In genomic region chrX:71128915-71129765, GRCh38 we compare ENCODE assay signal across 8 cellular contexts. TPM values are rescaled to one million over a fixed set of nuclear protein-coding genes. Genes with fewer than 3 reads are reported as not detected.
A peak's percentile ranks its signal among the peaks of the same experiment; 100 is the strongest.
DNase-seq lines count a peak whose midpoint lies in the region; ATAC-seq lines count a peak whose summit lies in the region.

No MANE protein-coding gene starts in this region.

- H3K4me3 ChIP-seq in H7 (ENCODE audit: insufficient read depth, low read depth, low read length): no peak overlapping the region
- no peak overlapping the region for H3K4me3 ChIP-seq in effector memory CD4-positive, alpha-beta T cell (ENCODE audit: insufficient read depth, low read depth, low read length, poor library complexity, severe bottlenecking)

- no peaks in the 10 kb centered on the region for H3K9me3 ChIP-seq in effector memory CD4-positive, alpha-beta T cell (ENCODE audit: control insufficient read depth, low read length)

- DNase-seq in DMS53 treated with DMSO at 0.1 percent for 48 hours (lab: John Stamatoyannopoulos, UW; ENCODE audit: unreplicated experiment): peak; percentile 30
- DNase-seq in H7: peak; percentile 69
- DNase-seq in NCI-H748 (lab: John Stamatoyannopoulos, UW; ENCODE audit: unreplicated experiment): peak; percentile 39
- DNase-seq in activated CD8-positive, alpha-beta memory T cell treated with anti-CD3 and anti-CD28 coated beads for 48 hours (ENCODE audit: low read depth in 2 of 3, low spot score in 2 of 3): peak in 2 of 3 experiments; percentile 43 to 55
- peak; percentile 57 to 63 (median 62) for DNase-seq in effector memory CD4-positive, alpha-beta T cell
- DNase-seq in midbrain (lab: John Stamatoyannopoulos, UW): peak; percentile 70
- peak; percentile 40 for DNase-seq in stimulated activated CD8-positive, alpha-beta memory T cell treated with anti-CD3 and anti-CD28 coated beads, Interleukin-7, amount 100 ng/mL, for 24 hours (ENCODE audit: low read depth)

- H3K27me3 ChIP-seq in H7 (ENCODE audit: control insufficient read depth, insufficient read depth, low read length): no peaks in the 10 kb centered on the region
- no peaks in the 10 kb centered on the region for H3K27me3 ChIP-seq in effector memory CD4-positive, alpha-beta T cell (replicated peaks; ENCODE audit: control insufficient read depth, insufficient read depth, low read length, poor library complexity, severe bottlenecking)

- peaks cover 10% of the 10 kb centered on the region for H3K36me3 ChIP-seq in H7 (replicated peaks; ENCODE audit: control insufficient read depth, insufficient read depth, low read length)
- H3K36me3 ChIP-seq in effector memory CD4-positive, alpha-beta T cell (ENCODE audit: control insufficient read depth, insufficient read depth, low read length): peaks cover 44% of the 10 kb centered on the region

- ATAC-seq in HG03469 (IDR thresholded peaks at IDR 0.05; ENCODE audit: unreplicated experiment): no peak

- peaks cover 8% of the 10 kb centered on the region for H3K4me1 ChIP-seq in effector memory CD4-positive, alpha-beta T cell (ENCODE audit: control insufficient read depth, insufficient read depth, low read length, poor library complexity, severe bottlenecking)

- no peak overlapping the region for H3K27ac ChIP-seq in effector memory CD4-positive, alpha-beta T cell (ENCODE audit: insufficient read depth, low read length, poor library complexity, severe bottlenecking)

RNA-seq across cellular contexts. Expression of gene MED12, which starts 10.7 kb away (rescaled TPM):
- 19.0 and 24.1 TPM in 2 replicates for total RNA-seq in H7 (2014; rRNA removed; shearing (Covaris generic))

RNA-seq across cellular contexts. Expression of gene NLGN3, which starts 15.5 kb away (rescaled TPM):
- 2.9 and 4.6 TPM in 2 replicates for total RNA-seq in H7 (2014; rRNA removed; shearing (Covaris generic))

RNA-seq across cellular contexts. Expression of gene IL2RG, which starts 17.8 kb away (rescaled TPM):
- total RNA-seq in H7 (2014; rRNA removed; shearing (Covaris generic)): not detected in 2 replicates

RNA-seq across cellular contexts. Expression of gene CXorf65, which starts 22.6 kb away (rescaled TPM):
- total RNA-seq in H7 (2014; rRNA removed; shearing (Covaris generic)): 3.8 TPM in 1 of 2 replicates, not detected in the other

RNA-seq across cellular contexts. Expression of gene FOXO4, which starts 33.5 kb away (rescaled TPM):
- 15.4 and 18.6 TPM in 2 replicates for total RNA-seq in H7 (2014; rRNA removed; shearing (Covaris generic))
